9 cellular contexts compared by ENCODE assay signal in the genomic region with DNA sequence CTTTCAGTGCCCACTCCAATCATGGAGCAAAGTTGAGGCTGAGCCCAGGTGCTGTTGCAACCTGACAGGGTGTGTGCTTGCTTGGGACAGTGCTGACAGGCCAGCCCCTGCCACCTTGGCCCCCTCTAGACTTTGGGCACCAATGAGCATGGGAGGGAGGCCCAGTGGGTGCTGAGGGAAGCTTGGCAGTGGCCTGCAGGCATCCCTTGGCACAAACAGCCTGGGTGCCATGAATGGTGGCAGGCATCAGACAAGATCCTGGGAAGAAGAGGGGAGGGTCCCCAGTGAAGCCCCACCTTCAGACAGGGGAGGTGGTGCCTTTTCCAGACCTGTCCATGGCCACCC.
"Had no signal": no experiment of that assay in that cellular context is flagged by ENCODE, and none has a peak within 500 bp of the region (broad histone marks: within the 10 kb centered on the region; RNA-seq: fewer than 3 reads in every experiment).

No MANE protein-coding gene starts in this region.

- ATAC-seq: HCT116, HepG2 had no signal

- H3K4me1 Mint-ChIP-seq: IgD-negative memory B cell had no signal

- H2AFZ ChIP-seq: GM23248 had no signal

- H3K4me3 ChIP-seq: GM23248, HAP-1 had no signal

- H3K9me3 ChIP-seq: HAP-1 had no signal

- H3K27me3 Mint-ChIP-seq: IgD-negative memory B cell had no signal

- H3K27ac Mint-ChIP-seq: HFFc6, IgD-negative memory B cell had no signal

- H3K36me3 Mint-ChIP-seq: IgD-negative memory B cell had no signal

- DNase-seq: GM23248, GOT3, H7, HFFc6 had no signal

- H3K27ac ChIP-seq: GM23248, HL-60 had no signal

- FAIRE-seq: HepG2 had no signal

- H3K4me3 Mint-ChIP-seq: HFFc6, IgD-negative memory B cell had no signal

- H3K36me3 ChIP-seq: HAP-1 had no signal

- H3K9ac ChIP-seq: GM23248 had no signal

- H3K4me1 ChIP-seq: HAP-1 had no signal
